8 cellular contexts compared by ENCODE assay signal in genomic region chr11:13140028-13140870, GRCh38.
DNase-seq lines count a peak whose midpoint lies in the region; ATAC-seq and TF ChIP-seq lines count a peak whose summit lies in the region.

No MANE protein-coding gene starts in this region.

- CTCF ChIA-PET in activated CD4-positive, alpha-beta T cell treated with anti-CD3 and anti-CD28 coated beads for 36 hours (lab: Charles Lee), result interaction anchor here (0.6 kb wide), 1 partner anchor 701 kb away, joined by 3 read pairs; no protein-coding TSS in a partner anchor

- 28 to 45% methylated on average over 7 of the region's 7 CpGs for WGBS in thyroid gland, 2 donors

- H3K27me3 Mint-ChIP-seq in activated CD4-positive, alpha-beta T cell treated with anti-CD3 and anti-CD28 coated beads for 36 hours, result peaks cover 24% of the 10 kb centered on the region

- no peaks in the 10 kb centered on the region for H3K4me1 Mint-ChIP-seq in activated CD4-positive, alpha-beta T cell treated with anti-CD3 and anti-CD28 coated beads for 36 hours

- H3K36me3 ChIP-seq in brain microvascular endothelial cell (replicated peaks), result no peaks in the 10 kb centered on the region
- H3K36me3 ChIP-seq in thyroid gland, result no peaks in the 10 kb centered on the region

- H3K27me3 ChIP-seq in brain microvascular endothelial cell (replicated peaks) (no peaks in the 10 kb centered on the region), thyroid gland (no peaks in the 10 kb centered on the region)

- H3K4me3 ChIP-seq in brain microvascular endothelial cell (ENCODE audit: low read depth, low read length), result no peak overlapping the region
- H3K4me3 ChIP-seq in thyroid gland (replicated peaks in 1 of 3), result no peak overlapping the region

- POLR2A ChIA-PET in activated CD4-positive, alpha-beta T cell treated with anti-CD3 and anti-CD28 coated beads for 36 hours (lab: Charles Lee), result no interaction called here

- intact Hi-C loops in thyroid gland (cut with DNase I), result no loop called here
- intact Hi-C loops in activated CD4-positive, alpha-beta T cell treated with anti-CD3 and anti-CD28 coated beads for 36 hours (cut with DNase I, micrococcal nuclease), result no loop called here

- H3K4me1 ChIP-seq in thyroid gland, result peaks cover 15 to 30% of the 10 kb centered on the region in 2 donors

- TF ChIP-seq CTCF in brain microvascular endothelial cell (IDR thresholded peaks at IDR 0.05; ENCODE audit: low read depth, low read length, missing control alignments) (no peak), thyroid gland (IDR thresholded peaks at IDR 0.05) (no peak)

- in situ Hi-C loops in brain microvascular endothelial cell (cut with HindIII; ENCODE audit: low pct_ligation_motif_present, low sequenced_read_pairs), result no loop called here

- H3K36me3 Mint-ChIP-seq in activated CD4-positive, alpha-beta T cell treated with anti-CD3 and anti-CD28 coated beads for 36 hours (ENCODE audit: low read depth), result no peaks in the 10 kb centered on the region

- H3K27ac ChIP-seq in brain microvascular endothelial cell (no peak overlapping the region), thyroid gland (peak overlapping the region; percentile 27 to 74 (median 40))

- TF ChIP-seq POLR2A in thyroid gland (IDR thresholded peaks at IDR 0.05), result no peak

- ATAC-seq in GM19455 (IDR thresholded peaks at IDR 0.05; ENCODE audit: unreplicated experiment) (peak; percentile 61), HG03558 (IDR thresholded peaks at IDR 0.05; ENCODE audit: extremely low read depth, unreplicated experiment) (peak; percentile 57)
- ATAC-seq in activated CD4-positive, alpha-beta T cell treated with anti-CD3 and anti-CD28 coated beads for 36 hours, result no peak

- H3K4me3 Mint-ChIP-seq in activated CD4-positive, alpha-beta T cell treated with anti-CD3 and anti-CD28 coated beads for 36 hours, result no peak overlapping the region

- H3K9me3 Mint-ChIP-seq in activated CD4-positive, alpha-beta T cell treated with anti-CD3 and anti-CD28 coated beads for 36 hours (ENCODE audit: low read depth), result no peaks in the 10 kb centered on the region

- DNase-seq in A172 (ENCODE audit: low spot score), result peak; percentile 92
- DNase-seq in brain microvascular endothelial cell, result peak; percentile 32
- DNase-seq in thyroid gland, result peak; percentile 94 to 95
- no peak for DNase-seq in AML-193 (lab: John Stamatoyannopoulos, UW)
- DNase-seq in activated CD4-positive, alpha-beta T cell treated with anti-CD3 and anti-CD28 coated beads for 36 hours, result no peak
- DNase-seq in NCI-H82 treated with DMSO at 0.1 percent for 48 hours (lab: John Stamatoyannopoulos, UW; ENCODE audit: unreplicated experiment), result no peak

- no peaks in the 10 kb centered on the region for H3K9me3 ChIP-seq in thyroid gland

- H3K27ac Mint-ChIP-seq in activated CD4-positive, alpha-beta T cell treated with anti-CD3 and anti-CD28 coated beads for 36 hours, result no peak overlapping the region

Comparison
In these comparisons a context has a peak if more than half of its experiments do, and no peak if none do; other contexts are left out.
1. DNase-seq: peak in A172 (single experiment), brain microvascular endothelial cell (single experiment) and thyroid gland (2 of 2); none in AML-193 (0 of 2), activated CD4-positive, alpha-beta T cell treated with anti-CD3 and anti-CD28 coated beads for 36 hours (single experiment) and NCI-H82 treated with DMSO at 0.1 percent for 48 hours (single experiment).